ENCODE assay signal across 1 cellular context in the genomic region with DNA sequence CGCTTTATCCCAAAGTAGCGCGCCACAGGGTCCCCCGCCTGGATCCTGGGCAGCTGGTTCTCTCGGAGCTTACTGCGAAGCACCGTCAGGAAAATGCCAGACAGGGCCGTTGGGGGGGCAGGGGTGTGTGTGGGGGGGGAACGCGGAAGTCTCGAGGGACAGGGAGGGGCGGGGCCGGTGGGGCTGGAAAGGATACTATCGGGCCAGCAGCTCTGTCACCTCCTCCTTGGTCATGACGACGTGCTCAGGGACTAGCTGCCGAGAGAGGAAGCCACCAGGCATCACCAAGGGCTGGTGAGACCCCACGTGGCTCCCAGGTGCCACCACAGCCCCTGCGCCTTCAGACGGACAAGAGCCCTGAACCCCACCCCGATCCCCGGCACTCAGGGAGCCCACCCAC.
TF ChIP-seq lines count a peak whose summit lies in the region.

No MANE protein-coding gene starts in this region.

TF ChIP-seq in HepG2, 621 proteins besides CTCF, POLR2A, EP300 and RAD21:
- TF ChIP-seq, protein P1, sequence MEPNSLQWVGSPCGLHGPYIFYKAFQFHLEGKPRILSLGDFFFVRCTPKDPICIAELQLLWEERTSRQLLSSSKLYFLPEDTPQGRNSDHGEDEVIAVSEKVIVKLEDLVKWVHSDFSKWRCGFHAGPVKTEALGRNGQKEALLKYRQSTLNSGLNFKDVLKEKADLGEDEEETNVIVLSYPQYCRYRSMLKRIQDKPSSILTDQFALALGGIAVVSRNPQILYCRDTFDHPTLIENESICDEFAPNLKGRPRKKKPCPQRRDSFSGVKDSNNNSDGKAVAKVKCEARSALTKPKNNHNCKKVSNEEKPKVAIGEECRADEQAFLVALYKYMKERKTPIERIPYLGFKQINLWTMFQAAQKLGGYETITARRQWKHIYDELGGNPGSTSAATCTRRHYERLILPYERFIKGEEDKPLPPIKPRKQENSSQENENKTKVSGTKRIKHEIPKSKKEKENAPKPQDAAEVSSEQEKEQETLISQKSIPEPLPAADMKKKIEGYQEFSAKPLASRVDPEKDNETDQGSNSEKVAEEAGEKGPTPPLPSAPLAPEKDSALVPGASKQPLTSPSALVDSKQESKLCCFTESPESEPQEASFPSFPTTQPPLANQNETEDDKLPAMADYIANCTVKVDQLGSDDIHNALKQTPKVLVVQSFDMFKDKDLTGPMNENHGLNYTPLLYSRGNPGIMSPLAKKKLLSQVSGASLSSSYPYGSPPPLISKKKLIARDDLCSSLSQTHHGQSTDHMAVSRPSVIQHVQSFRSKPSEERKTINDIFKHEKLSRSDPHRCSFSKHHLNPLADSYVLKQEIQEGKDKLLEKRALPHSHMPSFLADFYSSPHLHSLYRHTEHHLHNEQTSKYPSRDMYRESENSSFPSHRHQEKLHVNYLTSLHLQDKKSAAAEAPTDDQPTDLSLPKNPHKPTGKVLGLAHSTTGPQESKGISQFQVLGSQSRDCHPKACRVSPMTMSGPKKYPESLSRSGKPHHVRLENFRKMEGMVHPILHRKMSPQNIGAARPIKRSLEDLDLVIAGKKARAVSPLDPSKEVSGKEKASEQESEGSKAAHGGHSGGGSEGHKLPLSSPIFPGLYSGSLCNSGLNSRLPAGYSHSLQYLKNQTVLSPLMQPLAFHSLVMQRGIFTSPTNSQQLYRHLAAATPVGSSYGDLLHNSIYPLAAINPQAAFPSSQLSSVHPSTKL (CRISPR knock-in tag; IDR thresholded peaks at IDR 0.05), result no peak
- no peak for TF ChIP-seq RFX3 (CRISPR knock-in tag; IDR thresholded peaks at IDR 0.05)
